17 cellular contexts compared by ENCODE assay signal in genomic region chr13:99687728-99688397, GRCh38.
A peak's percentile ranks its signal among the peaks of the same experiment; 100 is the strongest.
DNase-seq lines count a peak whose midpoint lies in the region; ATAC-seq and TF ChIP-seq lines count a peak whose summit lies in the region.
"Had no signal": no experiment of that assay in that cellular context is flagged by ENCODE, and none has a peak within 500 bp of the region (broad histone marks: within the 10 kb centered on the region; RNA-seq: fewer than 3 reads in every experiment).

No MANE protein-coding gene starts in this region.

- no CpG with 5 or more reads among the region's 5 CpGs for WGBS in neuronal stem cell (ENCODE audit: extremely low coverage in 2 of 2, insufficient read length in 2 of 2, insufficient replicate concordance in 1 of 2), 2 donors
- 71% methylated on average over 5 of the region's 5 CpGs for WGBS in hepatocyte (ENCODE audit: low lambda C conversion rate, missing lambda C conversion rate)

- no peak for ATAC-seq in HG02973 (IDR thresholded peaks at IDR 0.05; ENCODE audit: unreplicated experiment)
- ATAC-seq in GM18907 (IDR thresholded peaks at IDR 0.05; ENCODE audit: unreplicated experiment) = no peak
- ATAC-seq: GM12878, HepG2 had no signal

- no peak overlapping the region for H3K23ac ChIP-seq in neuronal stem cell (ENCODE audit: low read depth, low read length, poor library complexity)

- no TSS peak for BruUV-seq in PC-9 (replicated peaks; lab: Mats Ljungman, UMichigan)

- no peak for TF ChIP-seq CTCF in PC-9 (conservative IDR thresholded peaks at IDR 0.05)
- TF ChIP-seq CTCF in hepatocyte (IDR thresholded peaks at IDR 0.05; ENCODE audit: poor library complexity) = no peak

- H3K4me1 ChIP-seq in PC-9 (replicated peaks; ENCODE audit: insufficient read depth) = peaks cover 9% of the 10 kb centered on the region
- H3K4me1 ChIP-seq in neuronal stem cell (ENCODE audit: control insufficient read depth in 2 of 2, insufficient read depth in 1 of 2, low read depth in 1 of 2, low read length in 2 of 2) = peaks cover 26 to 48% of the 10 kb centered on the region in 2 donors
- no peaks in the 10 kb centered on the region for H3K4me1 ChIP-seq in hepatocyte (ENCODE audit: insufficient read depth)
- H3K4me1 ChIP-seq: ascending aorta had no signal

- no peaks in the 10 kb centered on the region for H4K20me1 ChIP-seq in PC-9 (ENCODE audit: insufficient read depth)
- H4K20me1 ChIP-seq in hepatocyte (ENCODE audit: insufficient read depth, poor library complexity, severe bottlenecking) = no peaks in the 10 kb centered on the region

- H2AK5ac ChIP-seq in neuronal stem cell (ENCODE audit: low read depth, low read length) = no peak overlapping the region

- H2AFZ ChIP-seq in PC-9 (no peak overlapping the region), neuronal stem cell (ENCODE audit: low read length) (no peak overlapping the region), hepatocyte (no peak overlapping the region)

- no peaks in the 10 kb centered on the region for H3F3A ChIP-seq in PC-9 (ENCODE audit: insufficient read depth, low read depth)

- no peaks in the 10 kb centered on the region for H3K79me2 ChIP-seq in PC-9 (ENCODE audit: low read depth)
- no peaks in the 10 kb centered on the region for H3K79me2 ChIP-seq in hepatocyte

- no peak overlapping the region for H3K4me3 ChIP-seq in H7 (ENCODE audit: insufficient read depth, low read depth, low read length)
- no peak overlapping the region for H3K4me3 ChIP-seq in PC-9
- H3K4me3 ChIP-seq in neuronal stem cell (ENCODE audit: low read length in 2 of 2) = no peak overlapping the region
- H3K4me3 ChIP-seq in hepatocyte = no peak overlapping the region
- H3K4me3 ChIP-seq: ascending aorta, GM12878, thoracic aorta had no signal

- no peak overlapping the region for H4K8ac ChIP-seq in neuronal stem cell (ENCODE audit: low read depth, low read length)

- H3K9me3 ChIP-seq in PC-9 (ENCODE audit: insufficient read depth, low read depth) = no peaks in the 10 kb centered on the region
- peaks cover 0 to 4% of the 10 kb centered on the region in 2 donors for H3K9me3 ChIP-seq in neuronal stem cell (replicated peaks in 1 of 2; ENCODE audit: control insufficient read depth in 2 of 2, insufficient read depth in 1 of 2, low read depth in 1 of 2, low read length in 2 of 2)
- H3K9me3 ChIP-seq in hepatocyte (ENCODE audit: low read depth) = no peaks in the 10 kb centered on the region
- H3K9me3 ChIP-seq: ascending aorta, thoracic aorta had no signal

- no peaks in the 10 kb centered on the region for H3K9me2 ChIP-seq in PC-9 (ENCODE audit: insufficient read depth)
- no peaks in the 10 kb centered on the region for H3K9me2 ChIP-seq in hepatocyte (replicated peaks; ENCODE audit: insufficient read depth)

- H3K14ac ChIP-seq in neuronal stem cell (ENCODE audit: low read length) = no peak overlapping the region

- no peak overlapping the region for H3K4ac ChIP-seq in neuronal stem cell (ENCODE audit: low read length)

- intact Hi-C loops in PC-9 (cut with micrococcal nuclease; ENCODE audit: unreplicated experiment) = no loop called here

- H3K27me3 ChIP-seq in H7 (ENCODE audit: control insufficient read depth, insufficient read depth, low read length) = no peaks in the 10 kb centered on the region
- H3K27me3 ChIP-seq in PC-9 (ENCODE audit: insufficient read depth, low read depth) = no peaks in the 10 kb centered on the region
- no peaks in the 10 kb centered on the region for H3K27me3 ChIP-seq in neuronal stem cell (ENCODE audit: control insufficient read depth in 3 of 3, insufficient read depth in 3 of 3, low read depth in 1 of 3, low read length in 3 of 3)
- peaks cover 52% of the 10 kb centered on the region for H3K27me3 ChIP-seq in hepatocyte
- H3K27me3 ChIP-seq: ascending aorta had no signal

- H3K18ac ChIP-seq in neuronal stem cell (ENCODE audit: low read length) = no peak overlapping the region

- 0 out of 2 replicates have a peak overlapping the region, but pooled peaks have one; percentile 3 for H3K4me2 ChIP-seq in PC-9
- H3K4me2 ChIP-seq in neuronal stem cell (ENCODE audit: insufficient read depth, low read length, poor library complexity, severe bottlenecking) = no peak overlapping the region
- H3K4me2 ChIP-seq in hepatocyte = no peak overlapping the region

- CTCF ChIA-PET in PC-9 (lab: Charles Lee) = no interaction called here

- H2BK120ac ChIP-seq in neuronal stem cell (ENCODE audit: low read depth, low read length) = no peak overlapping the region

- peak; percentile 56 for DNase-seq in H7
- DNase-seq in PC-9 = no peak
- peak; percentile 57 for DNase-seq in glomerular visceral epithelial cell (ENCODE audit: extremely low spot score)
- peak; percentile 64 for DNase-seq in neuronal stem cell (ENCODE audit: low spot score)
- DNase-seq in AML-193 (lab: John Stamatoyannopoulos, UW) = no peak
- DNase-seq in hepatocyte (ENCODE audit: low spot score) = no peak
- DNase-seq: activated effector memory CD4-positive, alpha-beta T cell treated with Interleukin-2 at 50 U/mL for 16 hours; DND-41; effector CD4-positive, alpha-beta T cell; kidney; NCI-H1105 treated with DMSO at 0.1 percent for 48 hours had no signal

- POLR2A ChIA-PET in PC-9 (lab: Charles Lee; ENCODE audit: unreplicated experiment) = no interaction called here

- H3K36me3 ChIP-seq in H7 (replicated peaks; ENCODE audit: control insufficient read depth, insufficient read depth, low read length) = no peaks in the 10 kb centered on the region
- no peaks in the 10 kb centered on the region for H3K36me3 ChIP-seq in PC-9 (ENCODE audit: low read depth)
- no peaks in the 10 kb centered on the region for H3K36me3 ChIP-seq in neuronal stem cell (replicated peaks in 1 of 2; ENCODE audit: control insufficient read depth in 2 of 2, insufficient read depth in 2 of 2, low read length in 2 of 2)
- H3K36me3 ChIP-seq in hepatocyte (replicated peaks; ENCODE audit: insufficient read depth, low read depth) = no peaks in the 10 kb centered on the region
- H3K36me3 ChIP-seq: ascending aorta, thoracic aorta had no signal

- H3K27ac ChIP-seq in PC-9 = no peak overlapping the region
- peak overlapping the region; percentile 9 for H3K27ac ChIP-seq in neuronal stem cell (replicated peaks; ENCODE audit: low read length)
- H3K27ac ChIP-seq in hepatocyte = no peak overlapping the region
- H3K27ac ChIP-seq: ascending aorta, thoracic aorta had no signal

- no peak overlapping the region for H2BK12ac ChIP-seq in neuronal stem cell (ENCODE audit: low read length)

- H2BK15ac ChIP-seq in neuronal stem cell (ENCODE audit: low read length) = no peak overlapping the region

- no peak overlapping the region for H4K91ac ChIP-seq in neuronal stem cell (ENCODE audit: low read depth, low read length, poor library complexity)

- no peaks in the 10 kb centered on the region for H3K79me1 ChIP-seq in neuronal stem cell (ENCODE audit: low read depth, low read length)

- H2BK5ac ChIP-seq in neuronal stem cell (ENCODE audit: low read length) = no peak overlapping the region

- no peak overlapping the region for H3K9ac ChIP-seq in neuronal stem cell (ENCODE audit: low read depth, low read length, poor library complexity)

Comparison
In these comparisons a context has a peak if more than half of its experiments do, and no peak if none do; other contexts are left out.
1. DNase-seq: peak in H7 (single experiment), glomerular visceral epithelial cell (single experiment) and neuronal stem cell (single experiment); none in PC-9 (0 of 2), AML-193 (0 of 2) and hepatocyte (single experiment).